17 cellular contexts compared by ENCODE assay signal in genomic region chr19:45981350-45981749, GRCh38. TPM values are rescaled to one million over a fixed set of nuclear protein-coding genes. Genes with fewer than 3 reads are reported as not detected.
"Had no signal": no experiment of that assay in that cellular context is flagged by ENCODE, and none has a peak within 500 bp of the region (broad histone marks: within the 10 kb centered on the region; RNA-seq: fewer than 3 reads in every experiment).

No MANE protein-coding gene starts in this region.

- DNase-seq: activated CD4-positive, alpha-beta T cell treated with anti-CD3 and anti-CD28 coated beads for 36 hours; activated CD8-positive, alpha-beta memory T cell treated with anti-CD3 and anti-CD28 coated beads, Interleukin-2, amount 50 U/mL, for 4 hours; activated CD8-positive, alpha-beta T cell treated with anti-CD3 and anti-CD28 coated beads for 36 hours; activated naive CD4-positive, alpha-beta T cell treated with Interleukin-2 at 50 U/mL for 16 hours; erythroblast; mesendoderm; retina; stimulated activated CD4-positive, alpha-beta T cell treated with anti-CD3 and anti-CD28 coated beads, Interleukin-4, amount 100 ng/mL, for 4 hours; stomach; T-helper 9 cell had no signal

- H3K27ac Mint-ChIP-seq: activated CD4-positive, alpha-beta T cell treated with anti-CD3 and anti-CD28 coated beads for 36 hours; activated CD8-positive, alpha-beta T cell treated with anti-CD3 and anti-CD28 coated beads for 36 hours; dendritic cell treated with granulocyte-macrophage colony-stimulating factor and Interleukin-4, amounts not matched to agents 40 ng/mL and 50 ng/mL, for 4 days had no signal

- H3K36me3 ChIP-seq: heart left ventricle, left lung, stomach, thoracic aorta had no signal

- H3K9me3 Mint-ChIP-seq: central memory CD8-positive, alpha-beta T cell; dendritic cell treated with granulocyte-macrophage colony-stimulating factor and Interleukin-4, amounts not matched to agents 40 ng/mL and 50 ng/mL, for 4 days had no signal

- H3K4me1 ChIP-seq: heart left ventricle, left lung, parathyroid adenoma, stomach had no signal

- H3K27ac ChIP-seq: heart left ventricle, left lung, parathyroid adenoma, stomach, thoracic aorta had no signal

- H3K4me3 Mint-ChIP-seq: activated CD4-positive, alpha-beta T cell treated with anti-CD3 and anti-CD28 coated beads for 36 hours; activated CD8-positive, alpha-beta T cell treated with anti-CD3 and anti-CD28 coated beads for 36 hours; central memory CD8-positive, alpha-beta T cell; dendritic cell treated with granulocyte-macrophage colony-stimulating factor and Interleukin-4, amounts not matched to agents 40 ng/mL and 50 ng/mL, for 4 days had no signal

- H3K4me3 ChIP-seq: heart left ventricle, left lung, stomach, thoracic aorta had no signal

- H3K4me1 Mint-ChIP-seq: activated CD4-positive, alpha-beta T cell treated with anti-CD3 and anti-CD28 coated beads for 36 hours; central memory CD8-positive, alpha-beta T cell had no signal

- H3K9me3 ChIP-seq: heart left ventricle, left lung, stomach, thoracic aorta had no signal

- ATAC-seq: activated CD4-positive, alpha-beta T cell treated with anti-CD3 and anti-CD28 coated beads for 36 hours; activated CD8-positive, alpha-beta T cell treated with anti-CD3 and anti-CD28 coated beads for 36 hours; heart left ventricle; left lung had no signal

- H2AFZ ChIP-seq: parathyroid adenoma had no signal

- H3K79me2 ChIP-seq: parathyroid adenoma had no signal

RNA-seq across cellular contexts. Expression of gene NOVA2, which starts 7.7 kb away (rescaled TPM):
- total RNA-seq: activated CD8-positive, alpha-beta T cell treated with anti-CD3 and anti-CD28 coated beads for 36 hours had no signal

RNA-seq across cellular contexts. Expression of gene PGLYRP1, which starts 41.5 kb away (rescaled TPM):
- total RNA-seq: activated CD4-positive, alpha-beta T cell treated with anti-CD3 and anti-CD28 coated beads for 36 hours; activated CD8-positive, alpha-beta T cell treated with anti-CD3 and anti-CD28 coated beads for 36 hours; stomach; thoracic aorta; ureter had no signal

RNA-seq across cellular contexts. Expression of gene IGFL4, which starts 59.5 kb away (rescaled TPM):
- total RNA-seq: activated CD4-positive, alpha-beta T cell treated with anti-CD3 and anti-CD28 coated beads for 36 hours; activated CD8-positive, alpha-beta T cell treated with anti-CD3 and anti-CD28 coated beads for 36 hours; heart left ventricle; left lung; stomach; thoracic aorta; ureter had no signal
